ENCODE assay signal across 12 cellular contexts in genomic region chr20:18754030-18754659, GRCh38. TPM values are rescaled to one million over a fixed set of nuclear protein-coding genes. Genes with fewer than 3 reads are reported as not detected.
A peak's percentile ranks its signal among the peaks of the same experiment; 100 is the strongest.
DNase-seq lines count a peak whose midpoint lies in the region; ATAC-seq, FAIRE-seq and TF ChIP-seq lines count a peak whose summit lies in the region.
"Had no signal": no experiment of that assay in that cellular context is flagged by ENCODE, and none has a peak within 500 bp of the region (broad histone marks: within the 10 kb centered on the region; RNA-seq: fewer than 3 reads in every experiment).

No MANE protein-coding gene starts in this region.

- no peak overlapping the region for H3K9ac ChIP-seq in GM12878 (ENCODE audit: control insufficient read depth, insufficient read depth, low read length)
- H3K9ac ChIP-seq: neural progenitor cell had no signal

- SMC1A ChIA-PET in GM12878 (lab: Charles Lee; ENCODE audit: uncharacterized antibody, unreplicated experiment) = interaction anchor here (0.6 to 1.8 kb wide), 11 partner anchors 10 to 440 kb away, joined by 3 to 8 read pairs (median 3); no protein-coding TSS in a partner anchor

- H3K4me3 Mint-ChIP-seq in activated naive CD4-positive, alpha-beta T cell treated with anti-CD3 and anti-CD28 coated beads, Interleukin-2, amount 10 ng/mL, durations not matched to agents 7 days and 5 days = no peak overlapping the region
- H3K4me3 Mint-ChIP-seq: neural progenitor cell had no signal

- intact Hi-C loops in GM12878 (cut with micrococcal nuclease; ENCODE audit: unreplicated experiment) (no loop called here), esophagus squamous epithelium (cut with DNase I) (no loop called here), right lobe of liver (cut with DNase I) (no loop called here)

- H3K4me2 ChIP-seq in GM12878 (ENCODE audit: control insufficient read depth, insufficient read depth) = no peak overlapping the region
- H3K4me2 ChIP-seq: neural progenitor cell had no signal

- H4K20me1 ChIP-seq in GM12878 (ENCODE audit: control insufficient read depth, insufficient read depth) = no peaks in the 10 kb centered on the region

- no peak overlapping the region for H3K4me3 ChIP-seq in GM12878
- no peak overlapping the region for H3K4me3 ChIP-seq in esophagus squamous epithelium
- no peak overlapping the region for H3K4me3 ChIP-seq in right lobe of liver
- H3K4me3 ChIP-seq: gastroesophageal sphincter, neural progenitor cell had no signal

- TF ChIP-seq POLR2A in GM12878 (IDR thresholded peaks at IDR 0.05; ENCODE audit: low read depth, low read length) = no peak
- TF ChIP-seq POLR2A in esophagus squamous epithelium (IDR thresholded peaks at IDR 0.05) = no peak
- no peak for TF ChIP-seq POLR2A in right lobe of liver (IDR thresholded peaks at IDR 0.05)

- H3K27me3 Mint-ChIP-seq in activated naive CD4-positive, alpha-beta T cell treated with anti-CD3 and anti-CD28 coated beads, Interleukin-2, amount 10 ng/mL, durations not matched to agents 7 days and 5 days = no peaks in the 10 kb centered on the region

- peak; percentile 66 for FAIRE-seq in GM12878 (lab: Jason Lieb, UNC)

- 18% methylated on average over 5 of the region's 5 CpGs for WGBS in GM12878 (ENCODE audit: insufficient coverage, insufficient replicate concordance, low lambda C conversion rate, missing lambda C conversion rate)
- 55 to 66% methylated on average over 5 of the region's 5 CpGs for WGBS in esophagus squamous epithelium, 2 donors
- WGBS in right lobe of liver (ENCODE audit: insufficient coverage, low coverage, low lambda C conversion rate, missing lambda C conversion rate) = 48% methylated on average over 5 of the region's 5 CpGs

- ATAC-seq in GM21360 (IDR thresholded peaks at IDR 0.05; ENCODE audit: unreplicated experiment) (peak; percentile 97), HG03103 (IDR thresholded peaks at IDR 0.05; ENCODE audit: low read depth, unreplicated experiment) (peak; percentile 96), GM12878 (peak; percentile 97), right lobe of liver (no peak)
- ATAC-seq: gastroesophageal sphincter had no signal

- BruUV-seq in GM12878 (replicated peaks; lab: Mats Ljungman, UMichigan) = no TSS peak

- RAD21 ChIA-PET in GM12878 (lab: Charles Lee; ENCODE audit: unreplicated experiment) = interaction anchor here (0.9 to 1.8 kb wide), 3 partner anchors 9 to 121 kb away, joined by 3 to 6 read pairs (median 3); no protein-coding TSS in a partner anchor

- CTCF ChIA-PET in GM12878 (lab: Yijun Ruan, JAX) = interaction anchor here (0.7 to 1.8 kb wide), 4 partner anchors 10 to 125 kb away, joined by 3 to 8 read pairs (median 4); no protein-coding TSS in a partner anchor
- CTCF ChIA-PET in activated naive CD4-positive, alpha-beta T cell treated with anti-CD3 and anti-CD28 coated beads, Interleukin-2, amount 10 ng/mL, durations not matched to agents 7 days and 5 days (lab: Charles Lee) = no interaction called here

- H3K36me3 ChIP-seq in GM12878 (ENCODE audit: control insufficient read depth in 2 of 2, insufficient read depth in 2 of 2, low read length in 1 of 2) = no peaks in the 10 kb centered on the region
- no peaks in the 10 kb centered on the region for H3K36me3 ChIP-seq in esophagus squamous epithelium
- H3K36me3 ChIP-seq in right lobe of liver = no peaks in the 10 kb centered on the region
- H3K36me3 ChIP-seq: gastroesophageal sphincter, neural progenitor cell, WERI-Rb-1 had no signal

- DNase-seq in GM13976 (ENCODE audit: low spot score) (peak; percentile 72), GM12878 (ENCODE audit: low read depth, low spot score) (peak; percentile 73), NCI-H82 (lab: John Stamatoyannopoulos, UW) (no peak), esophagus squamous epithelium (lab: John Stamatoyannopoulos, UW) (no peak), right lobe of liver (no peak)
- no peak for DNase-seq in activated naive CD4-positive, alpha-beta T cell treated with anti-CD3 and anti-CD28 coated beads, Interleukin-2, amount 10 ng/mL, durations not matched to agents 7 days and 5 days
- DNase-seq: NCI-H526, WERI-Rb-1 had no signal

- POLR2A ChIA-PET in GM12878 (lab: Charles Lee) = interaction anchor here (2.3 kb wide), 1 partner anchor 25 kb away, joined by 5 read pairs; no protein-coding TSS in a partner anchor

- H3K4me1 ChIP-seq in GM12878 (ENCODE audit: control insufficient read depth, insufficient read depth, low read length) (peaks cover 18% of the 10 kb centered on the region; the same call in 1 of the 2 replicates), esophagus squamous epithelium (no peaks in the 10 kb centered on the region), right lobe of liver (peaks cover 0 to 10% (median 3%) of the 10 kb centered on the region in 4 donors)

- no peaks in the 10 kb centered on the region for H3K9me3 ChIP-seq in GM12878 (replicated peaks; ENCODE audit: control insufficient read depth, insufficient read depth, low read length)
- H3K9me3 ChIP-seq in esophagus squamous epithelium = no peaks in the 10 kb centered on the region
- H3K9me3 ChIP-seq in right lobe of liver = no peaks in the 10 kb centered on the region
- H3K9me3 ChIP-seq: gastroesophageal sphincter had no signal

- peak; percentile 43 for TF ChIP-seq RAD21 in GM12878 (IDR thresholded peaks at IDR 0.05; ENCODE audit: insufficient read depth, low read depth, low read length)

- H3K27ac Mint-ChIP-seq in activated naive CD4-positive, alpha-beta T cell treated with anti-CD3 and anti-CD28 coated beads, Interleukin-2, amount 10 ng/mL, durations not matched to agents 7 days and 5 days = no peak overlapping the region
- H3K27ac Mint-ChIP-seq: neural progenitor cell had no signal

- no peaks in the 10 kb centered on the region for H3K4me1 Mint-ChIP-seq in activated naive CD4-positive, alpha-beta T cell treated with anti-CD3 and anti-CD28 coated beads, Interleukin-2, amount 10 ng/mL, durations not matched to agents 7 days and 5 days

- no peaks in the 10 kb centered on the region for H3K9me3 Mint-ChIP-seq in activated naive CD4-positive, alpha-beta T cell treated with anti-CD3 and anti-CD28 coated beads, Interleukin-2, amount 10 ng/mL, durations not matched to agents 7 days and 5 days

- TF ChIP-seq EP300 in GM12878 (IDR thresholded peaks at IDR 0.05; ENCODE audit: borderline replicate concordance in 1 of 2, control insufficient read depth in 1 of 2, low read depth in 2 of 2, low read length in 2 of 2) = peak; percentile 25 to 69; a peak in 2 of 4 replicates

- no peaks in the 10 kb centered on the region for H3K79me2 ChIP-seq in GM12878 (ENCODE audit: control insufficient read depth, insufficient read depth, low read length)

- H3K27me3 ChIP-seq in GM12878 (replicated peaks in 1 of 2; ENCODE audit: control insufficient read depth in 2 of 2, insufficient read depth in 2 of 2, low read length in 1 of 2) (no peaks in the 10 kb centered on the region), esophagus squamous epithelium (no peaks in the 10 kb centered on the region), right lobe of liver (no peaks in the 10 kb centered on the region)
- H3K27me3 ChIP-seq: gastroesophageal sphincter, neural progenitor cell had no signal

- TF ChIP-seq CTCF in GM13976 (IDR thresholded peaks at IDR 0.05; ENCODE audit: borderline replicate concordance, control extremely low read depth, extremely low read depth, insufficient read depth, missing control alignments) (peak; percentile 3), GM12878 (IDR thresholded peaks at IDR 0.05 in 2 of 3, conservative IDR thresholded peaks at IDR 0.05 in 1 of 3; ENCODE audit: control insufficient read depth in 2 of 3, extremely low read depth in 1 of 3, insufficient read depth in 1 of 3, low read depth in 3 of 3, low read length in 3 of 3) (peak in 2 of 3 experiments; percentile 14 to 19; a peak in 2 of 6 replicates), esophagus squamous epithelium (IDR thresholded peaks at IDR 0.05) (no peak), right lobe of liver (IDR thresholded peaks at IDR 0.05) (no peak)

- no peaks in the 10 kb centered on the region for H3K36me3 Mint-ChIP-seq in activated naive CD4-positive, alpha-beta T cell treated with anti-CD3 and anti-CD28 coated beads, Interleukin-2, amount 10 ng/mL, durations not matched to agents 7 days and 5 days

- H2AFZ ChIP-seq in GM12878 (ENCODE audit: control insufficient read depth, low read depth, low read length) = no peak overlapping the region
- H2AFZ ChIP-seq: neural progenitor cell had no signal

- no peak overlapping the region for H3K27ac ChIP-seq in GM12878 (ENCODE audit: control insufficient read depth, insufficient read depth)
- H3K27ac ChIP-seq in esophagus squamous epithelium = no peak overlapping the region
- no peak overlapping the region for H3K27ac ChIP-seq in right lobe of liver
- H3K27ac ChIP-seq: gastroesophageal sphincter, neural progenitor cell, WERI-Rb-1 had no signal

- in situ Hi-C loops in GM13976 (cut with MboI; ENCODE audit: low sequenced_read_pairs, unreplicated experiment) (no loop called here), GM12878 (cut with MboI) (no loop called here)

TF ChIP-seq in GM12878, 131 proteins besides CTCF, POLR2A, EP300 and RAD21 (continues in another document):
- peak; percentile 15; the same call in 1 of the 2 replicates for TF ChIP-seq SMC3 (IDR thresholded peaks at IDR 0.05; ENCODE audit: borderline replicate concordance, low read length)
- no peak for TF ChIP-seq BACH1 (IDR thresholded peaks at IDR 0.05; ENCODE audit: borderline replicate concordance)
- TF ChIP-seq CREM (IDR thresholded peaks at IDR 0.05; ENCODE audit: low read depth) = peak; percentile 18; the same call in 1 of the 2 replicates
- TF ChIP-seq ZNF384 (IDR thresholded peaks at IDR 0.05; ENCODE audit: borderline replicate concordance, low read depth, low read length) = peak; percentile 65; the same call in 1 of the 2 replicates
- TF ChIP-seq NBN (IDR thresholded peaks at IDR 0.05) = 0 out of 2 replicates have a peak, but pooled peaks have one; percentile 37
- no peak for TF ChIP-seq IRF4 (IDR thresholded peaks at IDR 0.05; ENCODE audit: low read depth, low read length)

RNA-seq across cellular contexts. Expression of gene SCP2D1, which starts 59.4 kb away (rescaled TPM):
- not detected in 2 replicates for total RNA-seq in GM12878 (2013; cell fraction: nucleolus; rRNA removed)
- not detected in 2 replicates for total RNA-seq in GM12878 (2014; rRNA removed)
- not detected in 2 replicates for total RNA-seq in GM12878 (2014; rRNA removed; fragmentation: Illumina TruSeq; extraction: Trizol)
- total RNA-seq in GM12878 (2021) = not detected in 2 replicates
- polyA plus RNA-seq in GM12878 (2011; ENCODE audit: low read depth) = not detected
- polyA plus RNA-seq in GM12878 (2011; rRNA removed) = not detected in 2 replicates
- polyA plus RNA-seq in GM12878 (2011; cell fraction: cytosol; rRNA removed) = not detected in 2 replicates
- not detected in 2 replicates for polyA plus RNA-seq in GM12878 (2011; cell fraction: nucleus; rRNA removed)
- polyA plus RNA-seq in GM12878 (2012) = not detected in 2 replicates
- not detected in 2 replicates for polyA plus RNA-seq in GM12878 (2014; fragmentation: Illumina TruSeq; extraction: Trizol)
- polyA plus RNA-seq in GM12878 (2014; fragmentation: Nextera tagmentation; extraction: Ambion mirVana) = not detected
- not detected in 2 replicates for polyA plus RNA-seq in GM12878 (2014; rRNA removed)
- polyA plus RNA-seq in GM12878 (2016; fragmentation: Nextera tagmentation; extraction: Ambion mirVana) = not detected
- not detected in 2 replicates for polyA minus RNA-seq in GM12878 (2011; rRNA and poly(A)+ RNA removed)
- not detected in 2 replicates for polyA minus RNA-seq in GM12878 (2011; cell fraction: cytosol; rRNA and poly(A)+ RNA removed)
- polyA minus RNA-seq in GM12878 (2011; cell fraction: nucleus; rRNA and poly(A)+ RNA removed) = not detected in 2 replicates
- total RNA-seq in esophagus squamous epithelium = not detected
- not detected for total RNA-seq in right lobe of liver
- total RNA-seq: gastroesophageal sphincter had no signal

Comparison
In these comparisons a context has a peak if more than half of its experiments do, and no peak if none do; other contexts are left out.
1. DNase-seq: peak in GM13976 (single experiment) and GM12878 (single experiment); none in activated naive CD4-positive, alpha-beta T cell treated with anti-CD3 and anti-CD28 coated beads, Interleukin-2, amount 10 ng/mL, durations not matched to agents 7 days and 5 days (single experiment), NCI-H82 (single experiment), esophagus squamous epithelium (single experiment) and right lobe of liver (0 of 3).
2. CTCF ChIP-seq: peak in GM13976 (single experiment) and GM12878 (2 of 3); none in esophagus squamous epithelium (0 of 6) and right lobe of liver (0 of 4).
3. ATAC-seq: peak in GM21360 (single experiment), HG03103 (single experiment) and GM12878 (single experiment); none in right lobe of liver (0 of 4).